ENCODE assay signal across 28 cellular contexts in the genomic region with DNA sequence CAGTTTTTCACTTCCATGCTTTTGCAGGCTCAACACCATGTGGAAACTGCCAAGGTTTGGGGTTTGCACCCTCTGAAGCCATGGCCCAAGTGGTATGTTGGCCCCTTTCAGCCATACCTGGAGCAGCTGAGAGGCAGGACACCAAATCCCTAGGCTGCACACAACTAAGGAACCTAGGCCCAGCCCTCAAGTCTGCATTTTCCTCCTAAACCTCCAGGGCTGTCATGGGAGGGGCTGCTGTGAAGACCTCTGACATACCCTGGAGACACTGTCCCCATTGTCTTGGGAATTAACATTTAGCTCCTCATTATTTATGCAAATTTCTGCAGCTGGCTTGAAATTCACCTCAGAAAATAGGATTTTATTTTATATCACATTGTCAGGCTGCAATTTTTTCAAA.
"Had no signal": no experiment of that assay in that cellular context is flagged by ENCODE, and none has a peak within 500 bp of the region (broad histone marks: within the 10 kb centered on the region; RNA-seq: fewer than 3 reads in every experiment).

No MANE protein-coding gene starts in this region.

- H3K27ac Mint-ChIP-seq: natural killer cell; neural progenitor cell; progenitor cell of endocrine pancreas; stimulated activated effector memory CD8-positive, alpha-beta T cell treated with anti-CD3 and anti-CD28 coated beads, Interleukin-12 subunit alpha, Interleukin-12 subunit beta, amount 100 ng/mL, for 72 hours; stimulated activated naive B cell treated with anti-CD40 and anti-IgM and Interleukin-4, amounts not matched to agents 10 μg/mL and 1 μg/mL and 100 μg/mL, for 72 hours; stimulated activated naive CD8-positive, alpha-beta T cell treated with anti-CD3 and anti-CD28 coated beads, Interleukin-15, Interleukin-2, amounts not matched to agents 100 ng/mL and 50 ng/mL, for 24 hours had no signal

- H3K9me3 ChIP-seq: ovary, psoas muscle, right lobe of liver, stomach, thoracic aorta, thyroid gland, tibial nerve, upper lobe of left lung, vagina had no signal

- H3K4me3 Mint-ChIP-seq: natural killer cell; nephron; neural progenitor cell; stimulated activated effector memory CD8-positive, alpha-beta T cell treated with anti-CD3 and anti-CD28 coated beads, Interleukin-12 subunit alpha, Interleukin-12 subunit beta, amount 100 ng/mL, for 72 hours; stimulated activated naive B cell treated with anti-CD40 and anti-IgM and Interleukin-4, amounts not matched to agents 10 μg/mL and 1 μg/mL and 100 μg/mL, for 72 hours; stimulated activated naive CD8-positive, alpha-beta T cell treated with anti-CD3 and anti-CD28 coated beads, Interleukin-15, Interleukin-2, amounts not matched to agents 100 ng/mL and 50 ng/mL, for 24 hours had no signal

- H3K4me3 ChIP-seq: neural progenitor cell, ovary, psoas muscle, right lobe of liver, sigmoid colon, stomach, thoracic aorta, thyroid gland, tibial nerve, upper lobe of left lung, vagina had no signal

- H3K36me3 ChIP-seq: neural progenitor cell, ovary, right lobe of liver, sigmoid colon, stomach, thoracic aorta, thyroid gland, tibial nerve, upper lobe of left lung, vagina had no signal

- H3K79me2 ChIP-seq: parathyroid adenoma had no signal

- H3K36me3 Mint-ChIP-seq: neural progenitor cell; stimulated activated effector memory CD8-positive, alpha-beta T cell treated with anti-CD3 and anti-CD28 coated beads, Interleukin-12 subunit alpha, Interleukin-12 subunit beta, amount 100 ng/mL, for 72 hours; stimulated activated naive B cell treated with anti-CD40 and anti-IgM and Interleukin-4, amounts not matched to agents 10 μg/mL and 1 μg/mL and 100 μg/mL, for 72 hours had no signal

- H3K9ac ChIP-seq: neural progenitor cell, parathyroid adenoma had no signal

- H3K4me2 ChIP-seq: neural progenitor cell had no signal

- H2AFZ ChIP-seq: neural progenitor cell, parathyroid adenoma had no signal

- ATAC-seq: natural killer cell; psoas muscle; right cardiac atrium; right lobe of liver; stimulated activated effector memory CD8-positive, alpha-beta T cell treated with anti-CD3 and anti-CD28 coated beads, Interleukin-12 subunit alpha, Interleukin-12 subunit beta, amount 100 ng/mL, for 72 hours; stimulated activated naive B cell treated with anti-CD40 and anti-IgM and Interleukin-4, amounts not matched to agents 10 μg/mL and 1 μg/mL and 100 μg/mL, for 72 hours had no signal

- H3K27me3 ChIP-seq: neural progenitor cell, ovary, right lobe of liver, sigmoid colon, stomach, thyroid gland, tibial nerve, upper lobe of left lung, vagina had no signal

- H3K9me3 Mint-ChIP-seq: nephron, neural progenitor cell had no signal

- H3K4me1 Mint-ChIP-seq: natural killer cell; nephron; neural progenitor cell; stimulated activated effector memory CD8-positive, alpha-beta T cell treated with anti-CD3 and anti-CD28 coated beads, Interleukin-12 subunit alpha, Interleukin-12 subunit beta, amount 100 ng/mL, for 72 hours; stimulated activated naive B cell treated with anti-CD40 and anti-IgM and Interleukin-4, amounts not matched to agents 10 μg/mL and 1 μg/mL and 100 μg/mL, for 72 hours had no signal

- H3K27me3 Mint-ChIP-seq: progenitor cell of endocrine pancreas; stimulated activated naive B cell treated with anti-CD40 and anti-IgM and Interleukin-4, amounts not matched to agents 10 μg/mL and 1 μg/mL and 100 μg/mL, for 72 hours; stimulated activated naive CD8-positive, alpha-beta T cell treated with anti-CD3 and anti-CD28 coated beads, Interleukin-15, Interleukin-2, amounts not matched to agents 100 ng/mL and 50 ng/mL, for 24 hours had no signal

- H3K4me1 ChIP-seq: neural progenitor cell, parathyroid adenoma, psoas muscle, right lobe of liver, sigmoid colon, stomach, thyroid gland, tibial nerve, upper lobe of left lung, vagina had no signal

- H3K27ac ChIP-seq: neural progenitor cell, ovary, parathyroid adenoma, psoas muscle, right lobe of liver, sigmoid colon, stomach, thoracic aorta, thyroid gland, tibial nerve, upper lobe of left lung, vagina had no signal

- DNase-seq: natural killer cell; occipital lobe; ovary; posterior cingulate gyrus; psoas muscle; right cardiac atrium; right lobe of liver; sigmoid colon; small intestine; stimulated activated CD4-positive, alpha-beta T cell treated with anti-CD3 and anti-CD28 coated beads, Interleukin-15, amount 100 ng/mL, for 24 hours; stimulated activated CD4-positive, alpha-beta T cell treated with anti-CD3 and anti-CD28 coated beads, Interleukin-2, amount 100 ng/mL, for 24 hours; stimulated activated CD4-positive, alpha-beta T cell treated with anti-CD3 and anti-CD28 coated beads, Interleukin-2, amount 100 ng/mL, for 48 hours; stimulated activated CD4-positive, alpha-beta T cell treated with anti-CD3 and anti-CD28 coated beads, Interleukin-4, amount 100 ng/mL, for 24 hours; stimulated activated naive B cell treated with anti-CD40 and anti-IgM and Interleukin-4, amounts not matched to agents 10 μg/mL and 1 μg/mL and 100 μg/mL, for 72 hours; stimulated activated naive CD4-positive, alpha-beta T cell treated with Interleukin-2 at 50 U/mL for 16 hours; stomach; thyroid gland; trophoblast cell; upper lobe of left lung had no signal
